In the genomic region with DNA sequence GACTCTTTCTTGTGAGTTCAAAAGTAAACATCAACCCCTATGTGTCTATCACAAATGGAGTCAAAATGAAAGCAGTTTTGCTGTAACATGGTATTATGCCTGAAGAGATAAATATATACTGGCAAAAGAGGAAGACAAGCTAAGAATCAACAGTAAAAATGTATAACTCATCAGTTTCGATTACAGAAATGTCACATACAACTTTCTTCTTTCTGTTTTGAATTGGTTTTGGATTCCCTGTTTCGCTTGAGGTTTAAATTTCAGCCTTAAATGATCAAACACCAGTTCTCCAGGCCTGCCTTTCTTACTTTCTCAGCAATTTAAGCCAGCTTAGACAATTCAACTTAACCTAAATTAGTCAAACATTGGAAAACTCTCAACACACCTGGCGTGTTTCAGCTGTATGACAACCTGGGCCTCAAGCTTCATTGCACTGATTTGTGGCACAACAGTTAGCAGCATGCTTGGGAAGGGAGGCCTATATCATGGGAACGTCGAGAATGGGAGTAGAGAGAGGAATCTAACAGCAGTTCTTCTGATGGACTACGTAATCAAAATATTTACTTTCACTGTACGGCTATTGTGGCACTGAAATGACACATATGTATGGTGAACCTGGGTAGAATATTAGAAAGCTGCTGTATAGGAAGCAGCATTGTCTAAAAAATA, we compare ENCODE assay signal across 9 cellular contexts. TPM values are rescaled to one million over a fixed set of nuclear protein-coding genes. Genes with fewer than 3 reads are reported as not detected.
DNase-seq lines count a peak whose midpoint lies in the region; ATAC-seq and TF ChIP-seq lines count a peak whose summit lies in the region.
"Had no signal": no experiment of that assay in that cellular context is flagged by ENCODE, and none has a peak within 500 bp of the region (broad histone marks: within the 10 kb centered on the region; RNA-seq: fewer than 3 reads in every experiment).

No MANE protein-coding gene starts in this region.

- ATAC-seq in activated T-cell treated with anti-CD3 and anti-CD28 coated beads, Interleukin-2, amount 50 U/mL, for 72 hours (replicated peaks in 1 of 2): peak; percentile 68 to 70
- peak; percentile 88 for ATAC-seq in HG03135 (IDR thresholded peaks at IDR 0.05; ENCODE audit: unreplicated experiment)

- TF ChIP-seq POLR2A in adrenal gland (IDR thresholded peaks at IDR 0.05) (no peak), uterus (IDR thresholded peaks at IDR 0.05) (no peak)

- no peaks in the 10 kb centered on the region for H3K36me3 Mint-ChIP-seq in activated T-cell treated with anti-CD3 and anti-CD28 coated beads, Interleukin-2, amount 50 U/mL, for 72 hours (ENCODE audit: insufficient read depth in 2 of 2)
- no peaks in the 10 kb centered on the region for H3K36me3 Mint-ChIP-seq in activated T-cell treated with anti-CD3 and anti-CD28 coated beads, Interleukin-2, amount 50 U/mL, for 24 hours (ENCODE audit: low read depth)

- H3K27ac ChIP-seq in adrenal gland (peak overlapping the region in 3 of 5 donors; percentile 32 to 63 (median 34)), uterus (peak overlapping the region; percentile 3 to 15)

- H3K27me3 Mint-ChIP-seq in activated T-cell treated with anti-CD3 and anti-CD28 coated beads, Interleukin-2, amount 50 U/mL, for 72 hours (ENCODE audit: low read depth): peaks cover 14% of the 10 kb centered on the region
- peaks cover 4% of the 10 kb centered on the region for H3K27me3 Mint-ChIP-seq in activated T-cell treated with anti-CD3 and anti-CD28 coated beads, Interleukin-2, amount 50 U/mL, for 24 hours
- H3K27me3 Mint-ChIP-seq: stimulated activated naive CD8-positive, alpha-beta T cell treated with anti-CD3 and anti-CD28 coated beads, Interleukin-15, Interleukin-2, amounts not matched to agents 100 ng/mL and 50 ng/mL, for 24 hours had no signal

- H3K4me1 ChIP-seq in adrenal gland (replicated peaks in 1 of 2): no peaks in the 10 kb centered on the region
- no peaks in the 10 kb centered on the region for H3K4me1 ChIP-seq in uterus

- H3K4me1 Mint-ChIP-seq in activated T-cell treated with anti-CD3 and anti-CD28 coated beads, Interleukin-2, amount 50 U/mL, for 72 hours (ENCODE audit: low read depth): peaks cover 16% of the 10 kb centered on the region
- peaks cover 9% of the 10 kb centered on the region for H3K4me1 Mint-ChIP-seq in activated T-cell treated with anti-CD3 and anti-CD28 coated beads, Interleukin-2, amount 50 U/mL, for 24 hours (ENCODE audit: low read depth)

- H3K36me3 ChIP-seq in adrenal gland (replicated peaks in 1 of 2) (no peaks in the 10 kb centered on the region), uterus (no peaks in the 10 kb centered on the region)

- H3K27ac Mint-ChIP-seq in activated T-cell treated with anti-CD3 and anti-CD28 coated beads, Interleukin-2, amount 50 U/mL, for 72 hours: no peak overlapping the region
- no peak overlapping the region for H3K27ac Mint-ChIP-seq in activated T-cell treated with anti-CD3 and anti-CD28 coated beads, Interleukin-2, amount 50 U/mL, for 24 hours
- H3K27ac Mint-ChIP-seq: stimulated activated naive CD8-positive, alpha-beta T cell treated with anti-CD3 and anti-CD28 coated beads, Interleukin-15, Interleukin-2, amounts not matched to agents 100 ng/mL and 50 ng/mL, for 24 hours had no signal

- WGBS in adrenal gland, 4 donors: 69 to 76% (median 75%) methylated on average over 7 of the region's 7 CpGs

- H3K4me3 ChIP-seq in adrenal gland (no peak overlapping the region), uterus (no peak overlapping the region)

- H3K4me3 Mint-ChIP-seq in activated T-cell treated with anti-CD3 and anti-CD28 coated beads, Interleukin-2, amount 50 U/mL, for 72 hours: no peak overlapping the region
- no peak overlapping the region for H3K4me3 Mint-ChIP-seq in activated T-cell treated with anti-CD3 and anti-CD28 coated beads, Interleukin-2, amount 50 U/mL, for 24 hours
- H3K4me3 Mint-ChIP-seq: stimulated activated naive CD8-positive, alpha-beta T cell treated with anti-CD3 and anti-CD28 coated beads, Interleukin-15, Interleukin-2, amounts not matched to agents 100 ng/mL and 50 ng/mL, for 24 hours had no signal

- H3K9me3 Mint-ChIP-seq in activated T-cell treated with anti-CD3 and anti-CD28 coated beads, Interleukin-2, amount 50 U/mL, for 72 hours: no peaks in the 10 kb centered on the region
- no peaks in the 10 kb centered on the region for H3K9me3 Mint-ChIP-seq in activated T-cell treated with anti-CD3 and anti-CD28 coated beads, Interleukin-2, amount 50 U/mL, for 24 hours

- H3K27me3 ChIP-seq in adrenal gland: no peaks in the 10 kb centered on the region
- no peaks in the 10 kb centered on the region for H3K27me3 ChIP-seq in uterus

- no peak for TF ChIP-seq CTCF in adrenal gland (IDR thresholded peaks at IDR 0.05)
- TF ChIP-seq CTCF in uterus (IDR thresholded peaks at IDR 0.05): no peak

- intact Hi-C loops in adrenal gland (cut with DNase I): no loop called here
- intact Hi-C loops in uterus (cut with DNase I; ENCODE audit: low total_unique reads): no loop called here

- no peak for DNase-seq in activated T-cell treated with anti-CD3 and anti-CD28 coated beads, Interleukin-2, amount 50 U/mL, for 72 hours
- DNase-seq in activated T-cell treated with anti-CD3 and anti-CD28 coated beads, Interleukin-2, amount 50 U/mL, for 24 hours: no peak
- no peak for DNase-seq in adrenal gland
- DNase-seq in uterus: no peak
- DNase-seq in LoVo (ENCODE audit: low spot score): no peak
- no peak for DNase-seq in NCI-H1436 treated with DMSO at 0.1 percent for 48 hours (lab: John Stamatoyannopoulos, UW)
- DNase-seq in NCI-H526 (lab: John Stamatoyannopoulos, UW): no peak

- H3K9me3 ChIP-seq in adrenal gland (replicated peaks in 1 of 3) (no peaks in the 10 kb centered on the region), uterus (no peaks in the 10 kb centered on the region)

RNA-seq across cellular contexts. Expression of a gene that starts 51.8 kb away (rescaled TPM):
- total RNA-seq in activated T-cell treated with anti-CD3 and anti-CD28 coated beads, Interleukin-2, amount 50 U/mL, for 72 hours: 1 to 10 TPM; 1.1 to 1.7 TPM
- total RNA-seq in adrenal gland (10 to 100 TPM; 27.6 to 65.1 (median 42.5) TPM), uterus (100 to 1,000 TPM in 1 of 4 donors, 10 to 100 TPM in 3; 14.9 to 140 (median 42.6) TPM)
- polyA plus RNA-seq in adrenal gland: 10 to 100 TPM in 2 of 3 donors, 1 to 10 TPM in 1; 8.7 to 12.8 (median 12.3) TPM

Comparison
In these comparisons a context has a peak if more than half of its experiments do, and no peak if none do; other contexts are left out.
1. RNA of a gene that starts 51.8 kb away (total RNA-seq): 14.9 to 140 TPM in uterus and 27.6 to 65.1 TPM in adrenal gland; 1.1 to 1.7 TPM in activated T-cell treated with anti-CD3 and anti-CD28 coated beads, Interleukin-2, amount 50 U/mL, for 72 hours; every median in the first group is over 4 times any median in the second.